8 cellular contexts compared by ENCODE assay signal in the genomic region with DNA sequence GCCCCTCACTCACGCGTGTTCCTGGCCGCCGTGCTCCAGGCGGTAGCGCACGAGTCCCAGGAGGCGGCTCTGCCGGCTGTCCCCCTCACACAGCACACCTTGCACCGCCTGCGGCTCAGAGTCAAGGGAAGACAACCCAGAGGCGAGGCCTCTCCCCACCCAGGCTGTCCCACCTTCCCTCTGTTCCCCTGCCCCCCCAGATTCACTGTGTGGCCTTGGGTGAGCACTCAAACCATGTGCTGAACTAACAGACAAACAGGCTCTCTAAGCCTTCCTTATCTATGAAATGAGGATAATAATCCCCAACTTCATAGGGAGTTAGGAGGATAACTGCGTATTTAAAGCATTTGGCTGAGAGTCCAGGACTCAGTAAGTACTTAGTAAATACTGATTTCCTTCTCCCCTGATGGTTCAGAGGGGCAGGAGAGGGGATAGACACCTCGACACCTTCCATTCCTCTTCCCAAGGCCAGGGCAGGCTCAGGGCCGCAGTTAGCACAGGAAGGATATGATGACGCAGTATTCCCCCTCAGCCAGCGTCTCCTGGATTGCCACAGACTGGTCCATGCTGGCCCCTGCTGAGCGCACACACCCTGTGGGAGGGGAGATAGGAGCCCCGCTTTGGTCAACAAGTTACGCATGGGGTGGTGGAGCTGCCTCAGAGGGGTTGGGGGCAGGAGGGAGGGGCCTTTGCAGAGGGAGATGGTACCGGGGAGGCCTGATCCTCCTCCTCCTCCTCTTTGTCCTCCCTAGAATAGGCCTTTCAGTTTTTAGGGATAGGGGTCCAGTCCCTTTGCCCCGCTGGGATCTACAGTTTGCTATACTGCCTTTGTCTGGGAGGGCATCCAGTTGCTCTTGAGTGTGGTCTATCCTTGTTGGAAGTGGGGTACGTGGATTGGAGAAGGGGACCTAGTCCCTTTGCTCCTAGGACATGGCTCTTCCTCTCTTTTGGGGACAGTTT. TPM values are rescaled to one million over a fixed set of nuclear protein-coding genes. Genes with fewer than 3 reads are reported as not detected.
DNase-seq lines count a peak whose midpoint lies in the region; ATAC-seq and TF ChIP-seq lines count a peak whose summit lies in the region.

No MANE protein-coding gene starts in this region.

- no peaks in the 10 kb centered on the region for H3K4me1 Mint-ChIP-seq in Caco-2 (ENCODE audit: low read depth, unreplicated experiment)
- peaks cover 12% of the 10 kb centered on the region for H3K4me1 Mint-ChIP-seq in activated T-helper 2 cell treated with anti-CD3 and anti-CD28 coated beads, Interferon-gamma antibody, Interleukin-2, Interleukin-4, amounts not matched to agents 10 μg/mL and 5 μg/mL and 100 μg/mL, durations not matched to agents 14 hours and 24 hours and 36 hours (ENCODE audit: low read depth)

- intact Hi-C loops in Caco-2 (cut with micrococcal nuclease; ENCODE audit: unreplicated experiment) (no loop called here), Right ventricle myocardium inferior (cut with DNase I) (loop anchor here (1.0 to 5.0 kb wide), 2 partner anchors 15 to 41 kb away; no protein-coding TSS in a partner anchor)
- intact Hi-C loops in activated T-helper 2 cell treated with anti-CD3 and anti-CD28 coated beads, Interferon-gamma antibody, Interleukin-2, Interleukin-4, amounts not matched to agents 10 μg/mL and 5 μg/mL and 100 μg/mL, durations not matched to agents 14 hours and 24 hours and 36 hours (cut with micrococcal nuclease), result loop anchor here (2.0 kb wide), 1 partner anchor 15 kb away; no protein-coding TSS in a partner anchor

- CTCF ChIA-PET in Caco-2 (lab: Charles Lee), result no interaction called here

- DNase-seq in Caco-2 (peak in 1 of 2 experiments; percentile 16), Right ventricle myocardium inferior (ENCODE audit: missing footprints) (peak; percentile 68), occipital lobe (lab: John Stamatoyannopoulos, UW) (peak; percentile 39), DMS 273 treated with DMSO at 0.1 percent for 48 hours (lab: John Stamatoyannopoulos, UW) (no peak)
- DNase-seq in activated T-helper 2 cell treated with anti-CD3 and anti-CD28 coated beads, Interferon-gamma antibody, Interleukin-2, Interleukin-4, amounts not matched to agents 10 μg/mL and 5 μg/mL and 100 μg/mL, durations not matched to agents 14 hours and 24 hours and 36 hours (ENCODE audit: low spot score), result no peak

- ATAC-seq in HG02852 (IDR thresholded peaks at IDR 0.05; ENCODE audit: unreplicated experiment), result peak; percentile 13
- ATAC-seq in Right ventricle myocardium inferior, result peak; percentile 86
- ATAC-seq in HG03039 (IDR thresholded peaks at IDR 0.05; ENCODE audit: unreplicated experiment), result no peak
- ATAC-seq in HG02884 (IDR thresholded peaks at IDR 0.05; ENCODE audit: unreplicated experiment), result no peak

- H3K36me3 Mint-ChIP-seq in Caco-2 (ENCODE audit: insufficient read depth, unreplicated experiment), result peaks cover 5% of the 10 kb centered on the region
- peaks cover 4% of the 10 kb centered on the region for H3K36me3 Mint-ChIP-seq in activated T-helper 2 cell treated with anti-CD3 and anti-CD28 coated beads, Interferon-gamma antibody, Interleukin-2, Interleukin-4, amounts not matched to agents 10 μg/mL and 5 μg/mL and 100 μg/mL, durations not matched to agents 14 hours and 24 hours and 36 hours (ENCODE audit: low read depth)

- H3K4me3 Mint-ChIP-seq in Caco-2 (ENCODE audit: unreplicated experiment), result peak overlapping the region; percentile 99
- H3K4me3 Mint-ChIP-seq in activated T-helper 2 cell treated with anti-CD3 and anti-CD28 coated beads, Interferon-gamma antibody, Interleukin-2, Interleukin-4, amounts not matched to agents 10 μg/mL and 5 μg/mL and 100 μg/mL, durations not matched to agents 14 hours and 24 hours and 36 hours (ENCODE audit: low read depth), result peak overlapping the region; percentile 98

- POLR2A ChIA-PET in Caco-2 (lab: Charles Lee), result no interaction called here

- H3K9me3 Mint-ChIP-seq in Caco-2 (ENCODE audit: unreplicated experiment), result no peaks in the 10 kb centered on the region
- H3K9me3 Mint-ChIP-seq in activated T-helper 2 cell treated with anti-CD3 and anti-CD28 coated beads, Interferon-gamma antibody, Interleukin-2, Interleukin-4, amounts not matched to agents 10 μg/mL and 5 μg/mL and 100 μg/mL, durations not matched to agents 14 hours and 24 hours and 36 hours, result no peaks in the 10 kb centered on the region

- H3K36me3 ChIP-seq in Caco-2 (ENCODE audit: control insufficient read depth, insufficient read depth, low read length), result no peaks in the 10 kb centered on the region

- H3K27me3 Mint-ChIP-seq in Caco-2 (ENCODE audit: insufficient read depth, unreplicated experiment), result no peaks in the 10 kb centered on the region
- H3K27me3 Mint-ChIP-seq in activated T-helper 2 cell treated with anti-CD3 and anti-CD28 coated beads, Interferon-gamma antibody, Interleukin-2, Interleukin-4, amounts not matched to agents 10 μg/mL and 5 μg/mL and 100 μg/mL, durations not matched to agents 14 hours and 24 hours and 36 hours (ENCODE audit: low read depth), result no peaks in the 10 kb centered on the region

- peaks cover 5% of the 10 kb centered on the region; the same call in 1 of the 2 replicates for H3K4me1 ChIP-seq in Caco-2

- no peaks in the 10 kb centered on the region for H3K27me3 ChIP-seq in Caco-2 (replicated peaks; ENCODE audit: control insufficient read depth, insufficient read depth, low read length)

- no peak for TF ChIP-seq CTCF in Caco-2 (IDR thresholded peaks at IDR 0.05; ENCODE audit: insufficient read depth in 1 of 2, low read depth in 1 of 2, low read length in 1 of 2, severe bottlenecking in 1 of 2, unreplicated experiment in 1 of 2)

- H3K4me3 ChIP-seq in Caco-2 (ENCODE audit: low read depth, low read length), result peak overlapping the region; percentile 54

- BruUV-seq in Caco-2 (replicated peaks; lab: Mats Ljungman, UMichigan), result TSS peak; percentile 36

- H3K9me3 ChIP-seq in Caco-2, result no peaks in the 10 kb centered on the region

- peak overlapping the region; percentile 91 for H3K27ac Mint-ChIP-seq in Caco-2 (ENCODE audit: unreplicated experiment)
- H3K27ac Mint-ChIP-seq in activated T-helper 2 cell treated with anti-CD3 and anti-CD28 coated beads, Interferon-gamma antibody, Interleukin-2, Interleukin-4, amounts not matched to agents 10 μg/mL and 5 μg/mL and 100 μg/mL, durations not matched to agents 14 hours and 24 hours and 36 hours, result peak overlapping the region; percentile 97

RNA-seq across cellular contexts. Expression of a gene that starts 0.8 kb away (rescaled TPM):
- total RNA-seq in Caco-2 (2022) (15.8 and 18.8 TPM in 2 replicates), Right ventricle myocardium inferior (11.2 TPM), occipital lobe (16.7 TPM)
- total RNA-seq in activated T-helper 2 cell treated with anti-CD3 and anti-CD28 coated beads, Interferon-gamma antibody, Interleukin-2, Interleukin-4, amounts not matched to agents 10 μg/mL and 5 μg/mL and 100 μg/mL, durations not matched to agents 14 hours and 24 hours and 36 hours, result 23.1 and 24.2 TPM in 2 replicates

RNA-seq across cellular contexts. Expression of a gene that starts 43.8 kb away (rescaled TPM):
- total RNA-seq in Caco-2 (2022) (72.6 and 79.3 TPM in 2 replicates), Right ventricle myocardium inferior (26.9 TPM), occipital lobe (53.5 TPM)
- total RNA-seq in activated T-helper 2 cell treated with anti-CD3 and anti-CD28 coated beads, Interferon-gamma antibody, Interleukin-2, Interleukin-4, amounts not matched to agents 10 μg/mL and 5 μg/mL and 100 μg/mL, durations not matched to agents 14 hours and 24 hours and 36 hours, result 105 and 112 TPM in 2 replicates

RNA-seq across cellular contexts. Expression of a gene that starts 59.3 kb away (rescaled TPM):
- total RNA-seq in Caco-2 (2022) (11.8 and 11.9 TPM in 2 replicates), Right ventricle myocardium inferior (20.2 TPM), occipital lobe (4.1 TPM)
- 30.1 and 33.3 TPM in 2 replicates for total RNA-seq in activated T-helper 2 cell treated with anti-CD3 and anti-CD28 coated beads, Interferon-gamma antibody, Interleukin-2, Interleukin-4, amounts not matched to agents 10 μg/mL and 5 μg/mL and 100 μg/mL, durations not matched to agents 14 hours and 24 hours and 36 hours

Comparison
In these comparisons a context has a peak if more than half of its experiments do, and no peak if none do; other contexts are left out.
1. DNase-seq: peak in Right ventricle myocardium inferior (single experiment) and occipital lobe (single experiment); none in activated T-helper 2 cell treated with anti-CD3 and anti-CD28 coated beads, Interferon-gamma antibody, Interleukin-2, Interleukin-4, amounts not matched to agents 10 μg/mL and 5 μg/mL and 100 μg/mL, durations not matched to agents 14 hours and 24 hours and 36 hours (single experiment) and DMS 273 treated with DMSO at 0.1 percent for 48 hours (single experiment).
2. ATAC-seq: peak in HG02852 (single experiment) and Right ventricle myocardium inferior (single experiment); none in HG03039 (single experiment) and HG02884 (single experiment).